ENCODE assay signal across 1 cellular context in the genomic region with DNA sequence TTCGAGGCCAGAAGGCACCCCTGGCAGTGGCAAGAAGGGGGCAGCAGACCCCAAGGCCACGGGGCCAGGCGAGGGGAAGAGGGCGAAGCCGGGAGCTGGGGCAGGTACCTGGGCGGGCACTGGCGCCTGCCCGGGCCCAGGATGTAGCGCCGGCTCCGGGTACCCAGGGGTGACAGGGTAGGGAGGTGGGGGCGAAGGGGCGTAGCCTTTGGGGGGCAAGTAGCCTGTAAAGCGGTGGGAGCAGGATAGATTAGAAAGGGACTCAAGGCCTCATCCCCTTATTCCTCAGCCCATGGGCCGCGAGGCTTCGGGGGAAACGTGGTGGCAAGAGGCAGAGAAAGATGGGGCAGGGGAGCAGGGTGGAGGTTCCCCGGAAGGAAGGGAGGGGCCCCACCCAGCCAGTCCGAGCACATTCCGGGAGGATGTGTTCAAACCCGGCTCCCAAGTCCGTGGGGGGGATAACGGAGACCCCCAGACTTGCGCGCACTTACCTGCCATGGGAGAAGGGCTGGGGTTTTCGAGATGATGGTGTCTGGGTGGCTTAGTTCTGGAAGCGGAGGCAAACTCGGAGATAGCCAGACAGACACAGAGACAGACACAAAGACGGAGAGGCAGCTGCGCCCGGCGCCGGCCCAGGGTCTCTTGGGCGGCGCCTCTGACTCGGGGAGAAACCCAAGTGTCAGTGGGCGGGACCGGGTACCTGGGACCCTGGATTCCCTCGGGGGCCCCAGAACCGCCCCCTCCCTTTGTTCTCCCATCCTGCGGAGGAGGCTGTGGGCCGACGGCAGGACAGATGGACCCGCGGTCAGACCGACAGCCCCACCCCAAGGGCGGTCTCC.
TF ChIP-seq lines count a peak whose summit lies in the region.

No MANE protein-coding gene starts in this region.

TF ChIP-seq in HEK293, 187 proteins besides CTCF, POLR2A, EP300 and RAD21 (continued from another document):
- TF ChIP-seq ZNF223 (tag by site-specific recombination; IDR thresholded peaks at IDR 0.05) (no peak), EGR2 (tag by site-specific recombination; IDR thresholded peaks at IDR 0.05; ENCODE audit: low read depth) (peak; percentile 52), ZBTB20 (tag by site-specific recombination; IDR thresholded peaks at IDR 0.05) (peak; percentile 99), ZNF501 (tag by site-specific recombination; IDR thresholded peaks at IDR 0.05) (no peak), ZNF175 (tag by site-specific recombination; IDR thresholded peaks at IDR 0.05) (no peak), KLF8 (tag by site-specific recombination; IDR thresholded peaks at IDR 0.05) (peak; percentile 26; the same call in 1 of the 2 replicates), SP3 (tag by site-specific recombination; IDR thresholded peaks at IDR 0.05) (peak; percentile 85), GLIS2 (tag by site-specific recombination; IDR thresholded peaks at IDR 0.05) (0 out of 2 replicates have a peak, but pooled peaks have one; percentile 41), ZFHX2 (tag by site-specific recombination; conservative IDR thresholded peaks at IDR 0.05) (peak; percentile 81)
- TF ChIP-seq, protein P1, sequence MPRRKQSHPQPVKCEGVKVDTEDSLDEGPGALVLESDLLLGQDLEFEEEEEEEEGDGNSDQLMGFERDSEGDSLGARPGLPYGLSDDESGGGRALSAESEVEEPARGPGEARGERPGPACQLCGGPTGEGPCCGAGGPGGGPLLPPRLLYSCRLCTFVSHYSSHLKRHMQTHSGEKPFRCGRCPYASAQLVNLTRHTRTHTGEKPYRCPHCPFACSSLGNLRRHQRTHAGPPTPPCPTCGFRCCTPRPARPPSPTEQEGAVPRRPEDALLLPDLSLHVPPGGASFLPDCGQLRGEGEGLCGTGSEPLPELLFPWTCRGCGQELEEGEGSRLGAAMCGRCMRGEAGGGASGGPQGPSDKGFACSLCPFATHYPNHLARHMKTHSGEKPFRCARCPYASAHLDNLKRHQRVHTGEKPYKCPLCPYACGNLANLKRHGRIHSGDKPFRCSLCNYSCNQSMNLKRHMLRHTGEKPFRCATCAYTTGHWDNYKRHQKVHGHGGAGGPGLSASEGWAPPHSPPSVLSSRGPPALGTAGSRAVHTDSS (tag by site-specific recombination; IDR thresholded peaks at IDR 0.05): no peak
TF ChIP-seq in HEK293: peak in this region for 9.
